1 cellular context compared by ENCODE assay signal in the genomic region with DNA sequence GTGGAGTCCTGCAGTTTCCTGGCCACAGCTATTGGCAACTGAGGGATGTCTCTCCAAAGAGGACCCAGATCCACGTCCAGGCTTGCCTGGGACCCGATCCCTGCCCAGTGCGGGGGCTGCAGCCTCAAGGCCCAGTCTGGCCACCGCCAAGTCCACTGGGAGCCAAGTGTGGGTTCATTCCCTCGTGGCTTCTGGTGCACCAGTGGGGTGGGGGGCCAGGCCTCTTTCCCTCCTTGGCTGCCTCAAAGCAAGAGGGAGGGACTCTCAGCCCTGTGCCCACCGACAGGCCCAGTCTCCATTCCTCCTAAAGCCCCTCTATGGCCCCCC.
A peak's percentile ranks its signal among the peaks of the same experiment; 100 is the strongest.
TF ChIP-seq lines count a peak whose summit lies in the region.

No MANE protein-coding gene starts in this region.

TF ChIP-seq in HepG2, 621 proteins besides CTCF, POLR2A, EP300 and RAD21 (continued from another document and continues in another):
- TF ChIP-seq, protein P1, sequence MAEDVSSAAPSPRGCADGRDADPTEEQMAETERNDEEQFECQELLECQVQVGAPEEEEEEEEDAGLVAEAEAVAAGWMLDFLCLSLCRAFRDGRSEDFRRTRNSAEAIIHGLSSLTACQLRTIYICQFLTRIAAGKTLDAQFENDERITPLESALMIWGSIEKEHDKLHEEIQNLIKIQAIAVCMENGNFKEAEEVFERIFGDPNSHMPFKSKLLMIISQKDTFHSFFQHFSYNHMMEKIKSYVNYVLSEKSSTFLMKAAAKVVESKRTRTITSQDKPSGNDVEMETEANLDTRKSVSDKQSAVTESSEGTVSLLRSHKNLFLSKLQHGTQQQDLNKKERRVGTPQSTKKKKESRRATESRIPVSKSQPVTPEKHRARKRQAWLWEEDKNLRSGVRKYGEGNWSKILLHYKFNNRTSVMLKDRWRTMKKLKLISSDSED (CRISPR knock-in tag; IDR thresholded peaks at IDR 0.05): no peak
- TF ChIP-seq HNRNPL (IDR thresholded peaks at IDR 0.05; ENCODE audit: low read depth, low read length) (peak; percentile 8; the same call in 1 of the 2 replicates), ZNF138 (CRISPR knock-in tag; IDR thresholded peaks at IDR 0.05; ENCODE audit: low read depth) (no peak), ZNF142 (CRISPR knock-in tag; IDR thresholded peaks at IDR 0.05) (no peak), TRIM24 (CRISPR knock-in tag; IDR thresholded peaks at IDR 0.05) (no peak), ZNF567 (CRISPR knock-in tag; IDR thresholded peaks at IDR 0.05; ENCODE audit: borderline replicate concordance) (no peak), HDAC2 (CRISPR knock-in tag; IDR thresholded peaks at IDR 0.05) (no peak), PITX1 (CRISPR knock-in tag; IDR thresholded peaks at IDR 0.05) (no peak), NRL (CRISPR knock-in tag; IDR thresholded peaks at IDR 0.05; ENCODE audit: borderline replicate concordance) (no peak; the same call in 1 of the 2 replicates), ATF7-NPFF (CRISPR knock-in tag; IDR thresholded peaks at IDR 0.05; ENCODE audit: low read depth) (no peak), TCF7L2 (IDR thresholded peaks at IDR 0.05; ENCODE audit: low read depth, low read length) (no peak), ZNF136 (CRISPR knock-in tag; IDR thresholded peaks at IDR 0.05; ENCODE audit: low read depth) (no peak), SAP130 (CRISPR knock-in tag; IDR thresholded peaks at IDR 0.05; ENCODE audit: low read depth) (peak; percentile 2; the same call in 1 of the 2 replicates), ZNF816 (CRISPR knock-in tag; IDR thresholded peaks at IDR 0.05; ENCODE audit: borderline replicate concordance) (0 out of 2 replicates have a peak, but pooled peaks have one; percentile 58), POGK (CRISPR knock-in tag; conservative IDR thresholded peaks at IDR 0.05) (0 out of 2 replicates have a peak, but pooled peaks have one; percentile 9), ZNF782 (CRISPR knock-in tag; IDR thresholded peaks at IDR 0.05; ENCODE audit: borderline replicate concordance) (no peak), ZNF839 (CRISPR knock-in tag; IDR thresholded peaks at IDR 0.05; ENCODE audit: borderline replicate concordance) (no peak), GFI1 (CRISPR knock-in tag; IDR thresholded peaks at IDR 0.05; ENCODE audit: borderline replicate concordance) (no peak), SMAD9 (CRISPR knock-in tag; IDR thresholded peaks at IDR 0.05) (no peak), ZNF775 (CRISPR knock-in tag; IDR thresholded peaks at IDR 0.05; ENCODE audit: borderline replicate concordance) (no peak), ZNF44 (CRISPR knock-in tag; IDR thresholded peaks at IDR 0.05) (no peak), U2AF1 (optimal IDR thresholded peaks at IDR 0.05; ENCODE audit: low read depth, low read length) (no peak), ZSCAN21 (CRISPR knock-in tag; IDR thresholded peaks at IDR 0.05; ENCODE audit: borderline replicate concordance) (no peak), MAZ (IDR thresholded peaks at IDR 0.05; ENCODE audit: borderline replicate concordance, low read depth, low read length) (no peak), MAZ (CRISPR knock-in tag; IDR thresholded peaks at IDR 0.05; ENCODE audit: low read depth) (no peak), ZNF18 (CRISPR knock-in tag; IDR thresholded peaks at IDR 0.05; ENCODE audit: insufficient replicate concordance) (peak; percentile 43), ZNF552 (CRISPR knock-in tag; IDR thresholded peaks at IDR 0.05; ENCODE audit: borderline replicate concordance) (no peak), ZBTB7B (CRISPR knock-in tag; IDR thresholded peaks at IDR 0.05) (no peak), ZNF446 (CRISPR knock-in tag; IDR thresholded peaks at IDR 0.05) (no peak), IKZF1 (IDR thresholded peaks at IDR 0.05) (no peak), ZNF207 (IDR thresholded peaks at IDR 0.05; ENCODE audit: borderline replicate concordance) (no peak), RORA (CRISPR knock-in tag; IDR thresholded peaks at IDR 0.05) (no peak), CBX2 (IDR thresholded peaks at IDR 0.05; ENCODE audit: low read depth, low read length) (no peak), CBX2 (CRISPR knock-in tag; IDR thresholded peaks at IDR 0.05; ENCODE audit: low read depth) (no peak), RXRA (CRISPR knock-in tag; IDR thresholded peaks at IDR 0.05) (no peak), MIER2 (CRISPR knock-in tag; IDR thresholded peaks at IDR 0.05) (no peak), FOXK2 (IDR thresholded peaks at IDR 0.05) (no peak), ZNF180 (CRISPR knock-in tag; IDR thresholded peaks at IDR 0.05; ENCODE audit: borderline replicate concordance, low read depth) (no peak), SOX13 (IDR thresholded peaks at IDR 0.05) (no peak), SOX13 (CRISPR knock-in tag; conservative IDR thresholded peaks at IDR 0.05 in 1 of 2, IDR thresholded peaks at IDR 0.05 in 1 of 2) (no peak), ZSCAN30 (CRISPR knock-in tag; IDR thresholded peaks at IDR 0.05) (no peak), ZNF746 (CRISPR knock-in tag; IDR thresholded peaks at IDR 0.05) (peak; percentile 62; the same call in 1 of the 2 replicates), AKAP8 (CRISPR knock-in tag; IDR thresholded peaks at IDR 0.05) (0 out of 2 replicates have a peak, but pooled peaks have one; percentile 63), ZNF263 (CRISPR knock-in tag; IDR thresholded peaks at IDR 0.05) (no peak), MEIS2 (CRISPR knock-in tag; IDR thresholded peaks at IDR 0.05) (no peak), TBX2 (CRISPR knock-in tag; IDR thresholded peaks at IDR 0.05; ENCODE audit: borderline replicate concordance) (no peak), CSRNP2 (CRISPR knock-in tag; conservative IDR thresholded peaks at IDR 0.05; ENCODE audit: low read depth) (no peak), TAF15 (IDR thresholded peaks at IDR 0.05; ENCODE audit: low read depth, low read length, poor library complexity, severe bottlenecking) (no peak), ZBED4 (CRISPR knock-in tag; IDR thresholded peaks at IDR 0.05; ENCODE audit: borderline replicate concordance) (no peak)
- TF ChIP-seq, protein P2, sequence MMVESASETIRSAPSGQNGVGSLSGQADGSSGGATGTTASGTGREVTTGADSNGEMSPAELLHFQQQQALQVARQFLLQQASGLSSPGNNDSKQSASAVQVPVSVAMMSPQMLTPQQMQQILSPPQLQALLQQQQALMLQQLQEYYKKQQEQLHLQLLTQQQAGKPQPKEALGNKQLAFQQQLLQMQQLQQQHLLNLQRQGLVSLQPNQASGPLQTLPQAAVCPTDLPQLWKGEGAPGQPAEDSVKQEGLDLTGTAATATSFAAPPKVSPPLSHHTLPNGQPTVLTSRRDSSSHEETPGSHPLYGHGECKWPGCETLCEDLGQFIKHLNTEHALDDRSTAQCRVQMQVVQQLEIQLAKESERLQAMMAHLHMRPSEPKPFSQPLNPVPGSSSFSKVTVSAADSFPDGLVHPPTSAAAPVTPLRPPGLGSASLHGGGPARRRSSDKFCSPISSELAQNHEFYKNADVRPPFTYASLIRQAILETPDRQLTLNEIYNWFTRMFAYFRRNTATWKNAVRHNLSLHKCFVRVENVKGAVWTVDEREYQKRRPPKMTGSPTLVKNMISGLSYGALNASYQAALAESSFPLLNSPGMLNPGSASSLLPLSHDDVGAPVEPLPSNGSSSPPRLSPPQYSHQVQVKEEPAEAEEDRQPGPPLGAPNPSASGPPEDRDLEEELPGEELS (CRISPR knock-in tag; IDR thresholded peaks at IDR 0.05): no peak
